In genomic region chr22:38172489-38173155, GRCh38 we compare ENCODE assay signal across 1 cellular context.
TF ChIP-seq lines count a peak whose summit lies in the region.

No MANE protein-coding gene starts in this region.

TF ChIP-seq in HepG2, 621 proteins besides CTCF, POLR2A, EP300 and RAD21 (continued from another document and continues in another):
- TF ChIP-seq HMGXB3 (CRISPR knock-in tag; IDR thresholded peaks at IDR 0.05; ENCODE audit: borderline replicate concordance) (no peak), TARDBP (CRISPR knock-in tag; IDR thresholded peaks at IDR 0.05) (0 out of 2 replicates have a peak, but pooled peaks have one; percentile 16), ZNF687 (CRISPR knock-in tag; IDR thresholded peaks at IDR 0.05) (peak; percentile 80), ZNF414 (CRISPR knock-in tag; IDR thresholded peaks at IDR 0.05) (no peak), ZNF383 (CRISPR knock-in tag; IDR thresholded peaks at IDR 0.05; ENCODE audit: borderline replicate concordance) (no peak), ZKSCAN5 (CRISPR knock-in tag; IDR thresholded peaks at IDR 0.05) (no peak), YEATS4 (CRISPR knock-in tag; IDR thresholded peaks at IDR 0.05; ENCODE audit: borderline replicate concordance) (no peak), ZBTB38 (CRISPR knock-in tag; IDR thresholded peaks at IDR 0.05) (peak; percentile 77), ZFP37 (CRISPR knock-in tag; IDR thresholded peaks at IDR 0.05; ENCODE audit: borderline replicate concordance) (no peak), GLMP (CRISPR knock-in tag; IDR thresholded peaks at IDR 0.05; ENCODE audit: borderline replicate concordance) (no peak), KLF16 (CRISPR knock-in tag; IDR thresholded peaks at IDR 0.05) (no peak), ZNF772 (CRISPR knock-in tag; IDR thresholded peaks at IDR 0.05) (no peak), ATF7 (IDR thresholded peaks at IDR 0.05) (peak; percentile 37; the same call in 1 of the 2 replicates), ATF7 (CRISPR knock-in tag; IDR thresholded peaks at IDR 0.05) (no peak), RXRA (CRISPR knock-in tag; IDR thresholded peaks at IDR 0.05) (no peak), SALL2 (CRISPR knock-in tag; IDR thresholded peaks at IDR 0.05) (no peak), HNF1B (CRISPR knock-in tag; IDR thresholded peaks at IDR 0.05) (no peak), NFE2L2 (IDR thresholded peaks at IDR 0.05; ENCODE audit: low read length) (no peak), ZSCAN21 (CRISPR knock-in tag; IDR thresholded peaks at IDR 0.05; ENCODE audit: borderline replicate concordance) (peak; percentile 60; the same call in 1 of the 2 replicates), ZC3H13 (CRISPR knock-in tag; IDR thresholded peaks at IDR 0.05) (no peak), NR2C2 (CRISPR knock-in tag; IDR thresholded peaks at IDR 0.05; ENCODE audit: borderline replicate concordance) (no peak), FOXC1 (CRISPR knock-in tag; IDR thresholded peaks at IDR 0.05; ENCODE audit: borderline replicate concordance) (no peak), ZNF460 (CRISPR knock-in tag; IDR thresholded peaks at IDR 0.05; ENCODE audit: borderline replicate concordance) (no peak), CREB1 (IDR thresholded peaks at IDR 0.05) (no peak), CREB1 (CRISPR knock-in tag; IDR thresholded peaks at IDR 0.05) (no peak), AKAP8 (CRISPR knock-in tag; IDR thresholded peaks at IDR 0.05) (no peak), ERF (CRISPR knock-in tag; IDR thresholded peaks at IDR 0.05) (no peak), FOXP4 (CRISPR knock-in tag; IDR thresholded peaks at IDR 0.05) (peak; percentile 44; the same call in 1 of the 2 replicates), NCOR1 (IDR thresholded peaks at IDR 0.05; ENCODE audit: borderline replicate concordance, low read length) (no peak), ZNF431 (CRISPR knock-in tag; IDR thresholded peaks at IDR 0.05; ENCODE audit: borderline replicate concordance, low read depth) (no peak), ZNF326 (CRISPR knock-in tag; IDR thresholded peaks at IDR 0.05; ENCODE audit: borderline replicate concordance) (no peak), ATM (IDR thresholded peaks at IDR 0.05; ENCODE audit: borderline replicate concordance) (no peak), ZFAT (CRISPR knock-in tag; conservative IDR thresholded peaks at IDR 0.05) (no peak), MBNL3 (CRISPR knock-in tag; conservative IDR thresholded peaks at IDR 0.05) (no peak), PAXIP1 (CRISPR knock-in tag; conservative IDR thresholded peaks at IDR 0.05) (no peak), HMGXB4 (CRISPR knock-in tag; IDR thresholded peaks at IDR 0.05; ENCODE audit: borderline replicate concordance in 1 of 2, low read depth in 1 of 2) (no peak), MIER2 (CRISPR knock-in tag; IDR thresholded peaks at IDR 0.05) (no peak), MXD1 (CRISPR knock-in tag; IDR thresholded peaks at IDR 0.05) (no peak), AHR (CRISPR knock-in tag; IDR thresholded peaks at IDR 0.05) (no peak; the same call in 1 of the 2 replicates), ATF7-NPFF (CRISPR knock-in tag; IDR thresholded peaks at IDR 0.05; ENCODE audit: low read depth) (no peak), ZNF33A (CRISPR knock-in tag; IDR thresholded peaks at IDR 0.05; ENCODE audit: borderline replicate concordance) (no peak), NCOA2 (CRISPR knock-in tag; IDR thresholded peaks at IDR 0.05) (no peak), SOX5 (CRISPR knock-in tag; IDR thresholded peaks at IDR 0.05; ENCODE audit: borderline replicate concordance) (peak; percentile 94), POGZ (CRISPR knock-in tag; IDR thresholded peaks at IDR 0.05) (no peak), FOXK2 (IDR thresholded peaks at IDR 0.05) (no peak), HMG20B (CRISPR knock-in tag; conservative IDR thresholded peaks at IDR 0.05) (no peak)
